ENCODE assay signal across 1 cellular context in genomic region chr7:14020339-14020900, GRCh38.
A peak's percentile ranks its signal among the peaks of the same experiment; 100 is the strongest.
TF ChIP-seq lines count a peak whose summit lies in the region.

No MANE protein-coding gene starts in this region.

TF ChIP-seq in IMR-90, 13 proteins besides CTCF, POLR2A, EP300 and RAD21 (continued from another document):
- TF ChIP-seq USF2 (IDR thresholded peaks at IDR 0.05; ENCODE audit: low read depth, low read length) (no peak), CEBPB (IDR thresholded peaks at IDR 0.05; ENCODE audit: low read depth, low read length) (no peak), RCOR1 (IDR thresholded peaks at IDR 0.05; ENCODE audit: insufficient replicate concordance, low read length) (no peak), BHLHE40 (IDR thresholded peaks at IDR 0.05; ENCODE audit: low read depth, low read length) (no peak), NFE2L2 (IDR thresholded peaks at IDR 0.05; ENCODE audit: low read depth, low read length) (peak; percentile 64), MAFK (IDR thresholded peaks at IDR 0.05; ENCODE audit: low read depth, low read length) (peak; percentile 60; the same call in 1 of the 2 replicates), SMC3 (IDR thresholded peaks at IDR 0.05; ENCODE audit: low read depth, low read length) (no peak), MXI1 (IDR thresholded peaks at IDR 0.05; ENCODE audit: borderline replicate concordance, low read depth, low read length) (no peak)
